13 cellular contexts compared by ENCODE assay signal in the genomic region with DNA sequence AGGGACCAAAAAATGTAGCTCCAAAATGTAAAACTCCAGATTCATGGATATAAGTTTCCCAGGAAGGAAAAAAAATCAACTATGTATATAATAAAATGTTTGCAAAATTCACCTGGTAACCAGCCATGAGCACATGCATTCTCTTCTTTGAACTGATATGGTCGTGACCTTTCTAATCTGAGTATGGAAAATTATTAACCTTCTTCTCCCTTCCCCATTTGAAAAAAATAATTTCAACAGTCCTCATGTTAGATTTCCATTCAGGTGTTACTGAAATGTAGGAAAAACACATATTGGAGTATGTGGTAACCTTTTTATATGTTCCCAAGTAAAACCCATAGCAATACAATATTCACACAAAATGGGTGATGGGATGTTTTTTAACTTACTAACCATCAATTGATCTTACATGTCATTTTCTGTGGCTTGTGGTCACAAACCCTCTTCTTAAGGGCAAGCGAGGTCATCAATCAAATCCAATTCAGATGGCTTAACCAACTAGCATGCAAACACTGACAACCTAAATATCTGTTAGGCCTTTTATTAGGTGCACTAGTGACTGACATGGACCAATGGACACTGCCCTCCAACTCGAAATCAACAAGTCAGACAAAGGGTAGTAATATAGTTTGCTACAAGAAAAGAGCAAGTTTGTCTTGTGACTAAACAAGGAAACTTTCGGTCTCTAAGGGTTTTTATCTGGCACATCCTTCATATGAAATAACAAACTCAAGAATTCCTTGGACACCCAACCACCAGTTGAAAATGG.
DNase-seq lines count a peak whose midpoint lies in the region; ATAC-seq, FAIRE-seq and TF ChIP-seq lines count a peak whose summit lies in the region.
"Had no signal": no experiment of that assay in that cellular context is flagged by ENCODE, and none has a peak within 500 bp of the region (broad histone marks: within the 10 kb centered on the region; RNA-seq: fewer than 3 reads in every experiment).

No MANE protein-coding gene starts in this region.

- WGBS in pancreas, 2 donors: 63 to 67% methylated on average over 4 of the region's 4 CpGs

- DNase-seq in NCI-H82 (lab: John Stamatoyannopoulos, UW): peak; percentile 45
- DNase-seq in NCI-H82 treated with DMSO at 0.1 percent for 48 hours (lab: John Stamatoyannopoulos, UW; ENCODE audit: unreplicated experiment): no peak
- peak; percentile 48 for DNase-seq in amniotic epithelial cell (ENCODE audit: low read depth)
- no peak for DNase-seq in pancreas
- DNase-seq in SIG-M5 treated with dmso at 0.1 percent for 504 hours (lab: John Stamatoyannopoulos, UW; ENCODE audit: unreplicated experiment): no peak
- DNase-seq in colonic mucosa: no peak
- no peak for DNase-seq in mucosa of descending colon
- DNase-seq: effector memory CD8-positive, alpha-beta T cell; NCI-H446 treated with DMSO at 0.1 percent for 48 hours; stimulated activated CD4-positive, alpha-beta T cell treated with anti-CD3 and anti-CD28 coated beads, Interleukin-2, amount 100 ng/mL, for 24 hours; trophoblast cell had no signal

- H3K9me3 ChIP-seq in pancreas: no peaks in the 10 kb centered on the region
- no peaks in the 10 kb centered on the region for H3K9me3 ChIP-seq in colonic mucosa
- H3K9me3 ChIP-seq in mucosa of descending colon: no peaks in the 10 kb centered on the region

- no peak overlapping the region for H3K4me3 ChIP-seq in pancreas
- H3K4me3 ChIP-seq in colonic mucosa: no peak overlapping the region
- no peak overlapping the region for H3K4me3 ChIP-seq in mucosa of descending colon

- no peak overlapping the region for H3K9ac ChIP-seq in colonic mucosa (ENCODE audit: low read depth in 2 of 2, low read length in 2 of 2)

- H3K36me3 ChIP-seq in pancreas (no peaks in the 10 kb centered on the region), colonic mucosa (no peaks in the 10 kb centered on the region), mucosa of descending colon (ENCODE audit: low read depth) (no peaks in the 10 kb centered on the region)

- intact Hi-C loops in pancreas (cut with DNase I): no loop called here
- intact Hi-C loops in colonic mucosa (cut with DNase I): no loop called here
- intact Hi-C loops in mucosa of descending colon (cut with DNase I, micrococcal nuclease): no loop called here

- H3K27me3 ChIP-seq in pancreas (no peaks in the 10 kb centered on the region), colonic mucosa (no peaks in the 10 kb centered on the region)

- peak; percentile 39 for ATAC-seq in HG03354 (IDR thresholded peaks at IDR 0.05; ENCODE audit: poor library complexity, severe bottlenecking, unreplicated experiment)
- ATAC-seq in pancreas: peak in 3 of 4 donors; percentile 20 to 74 (median 63)
- ATAC-seq in mucosa of descending colon: no peak
- ATAC-seq: effector memory CD8-positive, alpha-beta T cell had no signal

- no peak overlapping the region for H3K27ac ChIP-seq in pancreas
- no peak overlapping the region for H3K27ac ChIP-seq in colonic mucosa

- H3K4me1 ChIP-seq in pancreas (peaks cover 0 to 19% (median 12%) of the 10 kb centered on the region in 3 donors), colonic mucosa (peaks cover 5% of the 10 kb centered on the region), mucosa of descending colon (ENCODE audit: low read depth) (peaks cover 12% of the 10 kb centered on the region)

- TF ChIP-seq CTCF in pancreas (IDR thresholded peaks at IDR 0.05) (no peak), colonic mucosa (IDR thresholded peaks at IDR 0.05) (no peak), mucosa of descending colon (IDR thresholded peaks at IDR 0.05) (no peak)

- FAIRE-seq in pancreas (lab: Jason Lieb, UNC): peak; percentile 17
- FAIRE-seq: A204.1 had no signal

Comparison
In these comparisons a context has a peak if more than half of its experiments do, and no peak if none do; other contexts are left out.
1. DNase-seq: peak in NCI-H82 (single experiment) and amniotic epithelial cell (single experiment); none in NCI-H82 treated with DMSO at 0.1 percent for 48 hours (single experiment), pancreas (0 of 6), SIG-M5 treated with dmso at 0.1 percent for 504 hours (single experiment), colonic mucosa (single experiment) and mucosa of descending colon (0 of 3).